Comparison of ENCODE assay signal across 8 cellular contexts in genomic region chr17:57995076-57995956, GRCh38. TPM values are rescaled to one million over a fixed set of nuclear protein-coding genes. Genes with fewer than 3 reads are reported as not detected.
A peak's percentile ranks its signal among the peaks of the same experiment; 100 is the strongest.
DNase-seq lines count a peak whose midpoint lies in the region; ATAC-seq and TF ChIP-seq lines count a peak whose summit lies in the region.

No MANE protein-coding gene starts in this region.

- peak; percentile 88 to 90 for ATAC-seq in right cardiac atrium
- ATAC-seq in HG02938 (IDR thresholded peaks at IDR 0.05; ENCODE audit: unreplicated experiment) = no peak

- H3K4me3 ChIP-seq in GM23248 = no peak overlapping the region
- no peak overlapping the region for H3K4me3 ChIP-seq in SU-DHL-6 (ENCODE audit: insufficient read depth, low read length, poor library complexity, severe bottlenecking)
- no peak overlapping the region for H3K4me3 ChIP-seq in right cardiac atrium (ENCODE audit: low read length)
- H3K4me3 ChIP-seq in sigmoid colon = no peak overlapping the region

- H3K79me2 ChIP-seq in GM23248 (ENCODE audit: insufficient read depth) (peaks cover 46% of the 10 kb centered on the region), SU-DHL-6 (ENCODE audit: insufficient read depth, low read length) (no peaks in the 10 kb centered on the region)

- H2AFZ ChIP-seq in GM23248 (no peak overlapping the region), SU-DHL-6 (ENCODE audit: low read depth, low read length, severe bottlenecking) (no peak overlapping the region)

- no peaks in the 10 kb centered on the region for H3K9me2 ChIP-seq in GM23248 (ENCODE audit: insufficient read depth)
- no peaks in the 10 kb centered on the region for H3K9me2 ChIP-seq in SU-DHL-6 (replicated peaks; ENCODE audit: insufficient read depth, low read length)

- H3K27ac ChIP-seq in GM23248 (peak overlapping the region; percentile 23; the same call in 1 of the 2 replicates), SU-DHL-6 (ENCODE audit: low read depth, low read length) (no peak overlapping the region), right cardiac atrium (ENCODE audit: low read length) (no peak overlapping the region), sigmoid colon (peak overlapping the region; percentile 70 to 80 (median 78))

- TF ChIP-seq CTCF in SU-DHL-6 (IDR thresholded peaks at IDR 0.05; ENCODE audit: insufficient read depth, low read length, poor library complexity, severe bottlenecking) = peak; percentile 46
- TF ChIP-seq CTCF in sigmoid colon (IDR thresholded peaks at IDR 0.05) = peak; percentile 67 to 89 (median 72)

- H3K36me3 ChIP-seq in GM23248 (ENCODE audit: low read depth) (peaks cover 31% of the 10 kb centered on the region), SU-DHL-6 (ENCODE audit: low read length) (peaks cover 30% of the 10 kb centered on the region), sigmoid colon (peaks cover 0 to 23% (median 3%) of the 10 kb centered on the region in 4 donors)

- no peak for TF ChIP-seq POLR2A in sigmoid colon (IDR thresholded peaks at IDR 0.05)

- H3K27me3 ChIP-seq in GM23248 (replicated peaks; ENCODE audit: insufficient read depth) = no peaks in the 10 kb centered on the region
- no peaks in the 10 kb centered on the region for H3K27me3 ChIP-seq in SU-DHL-6 (ENCODE audit: low read length)
- H3K27me3 ChIP-seq in right cardiac atrium (ENCODE audit: control insufficient read depth, insufficient read depth) = no peaks in the 10 kb centered on the region
- no peaks in the 10 kb centered on the region for H3K27me3 ChIP-seq in sigmoid colon

- 38 to 41% methylated on average over 4 of the region's 4 CpGs for WGBS in GM23248 (ENCODE audit: low coverage in 1 of 2, low lambda C conversion rate in 2 of 2, missing lambda C conversion rate in 2 of 2), 2 experiments
- 29% methylated on average over 4 of the region's 4 CpGs for WGBS in right cardiac atrium
- WGBS in sigmoid colon, 2 donors = 25 to 36% methylated on average over 4 of the region's 4 CpGs

- H4K20me1 ChIP-seq in GM23248 (ENCODE audit: insufficient read depth) (0 out of 2 replicates have a peak, but pooled peaks cover 3% of the 10 kb centered on the region), SU-DHL-6 (ENCODE audit: low read depth, low read length) (peaks cover 24% of the 10 kb centered on the region)

- intact Hi-C loops in right cardiac atrium (cut with DNase I) (loop anchor here in 2 of 4 donors (5.0 kb wide), 2 partner anchors 117 to 138 kb away; no protein-coding TSS in a partner anchor), sigmoid colon (cut with DNase I) (loop anchor here (1.0 to 10.0 kb wide), 2 partner anchors 137 to 331 kb away; no protein-coding TSS in a partner anchor)

- H3F3A ChIP-seq in GM23248 (ENCODE audit: insufficient read depth) = peaks cover 90% of the 10 kb centered on the region
- peaks cover 89% of the 10 kb centered on the region for H3F3A ChIP-seq in SU-DHL-6 (ENCODE audit: insufficient read depth)

- H3K9me3 ChIP-seq in GM23248 (ENCODE audit: low read depth) (no peaks in the 10 kb centered on the region), SU-DHL-6 (ENCODE audit: insufficient read depth, low read length) (no peaks in the 10 kb centered on the region), right cardiac atrium (ENCODE audit: control insufficient read depth, low read length) (no peaks in the 10 kb centered on the region), sigmoid colon (no peaks in the 10 kb centered on the region)

- H3K9ac ChIP-seq in GM23248 (peak overlapping the region; percentile 28; the same call in 1 of the 2 replicates), SU-DHL-6 (ENCODE audit: low read length) (no peak overlapping the region)

- DNase-seq in DMS 273 (lab: John Stamatoyannopoulos, UW; ENCODE audit: unreplicated experiment) = peak; percentile 90
- DNase-seq in GM23248 = peak; percentile 90
- peak; percentile 84 for DNase-seq in NCI-H1436 (lab: John Stamatoyannopoulos, UW)
- peak in 48 of 58 donors; percentile 4 to 85 (median 44) for DNase-seq in anterior cingulate cortex (lab: John Stamatoyannopoulos, UW)
- DNase-seq in right cardiac atrium = peak; percentile 53 to 77 (median 63)
- peak; percentile 91 for DNase-seq in sigmoid colon

- H3K4me2 ChIP-seq in GM23248 (ENCODE audit: unreplicated experiment) (no peak overlapping the region), SU-DHL-6 (ENCODE audit: low read depth, low read length, poor library complexity, severe bottlenecking) (no peak overlapping the region)

- H3K4me1 ChIP-seq in GM23248 (ENCODE audit: insufficient read depth) (peaks cover 11% of the 10 kb centered on the region; the same call in 1 of the 2 replicates), right cardiac atrium (ENCODE audit: control insufficient read depth, insufficient read depth, low read length) (peaks cover 6% of the 10 kb centered on the region), sigmoid colon (peaks cover 0 to 35% (median 27%) of the 10 kb centered on the region in 4 donors)

- TF ChIP-seq EP300 in sigmoid colon (IDR thresholded peaks at IDR 0.05) = no peak

- in situ Hi-C loops in GM23248 (cut with MboI) = loop anchor here (5.0 kb wide), 1 partner anchor 143 kb away; the partner anchor contains the start of gene MRPS23

RNA-seq across cellular contexts. Expression of gene VEZF1, which starts 7.3 kb away (rescaled TPM):
- total RNA-seq in GM23248 (2014; rRNA removed; shearing (Covaris generic)) = 45.5 and 51.9 TPM in 2 replicates
- 30.5 and 32.2 TPM in 2 replicates for polyA plus RNA-seq in GM23248 (2016; fragmentation: Nextera tagmentation; extraction: Ambion mirVana)
- total RNA-seq in right cardiac atrium = 10 to 100 TPM; 67.4 to 74.6 (median 68.5) TPM
- 20.0 TPM for polyA plus RNA-seq in right cardiac atrium
- 100 to 1,000 TPM in 3 of 4 donors, 10 to 100 TPM in 1; 99.8 to 120 (median 105) TPM for total RNA-seq in sigmoid colon
- polyA plus RNA-seq in sigmoid colon = 10 to 100 TPM; 17.8 to 24.8 (median 21.0) TPM

RNA-seq across cellular contexts. Expression of gene SRSF1, which starts 11.7 kb away (rescaled TPM):
- 204 and 228 TPM in 2 replicates for total RNA-seq in GM23248 (2014; rRNA removed; shearing (Covaris generic))
- polyA plus RNA-seq in GM23248 (2016; fragmentation: Nextera tagmentation; extraction: Ambion mirVana) (125 and 130 TPM in 2 replicates), right cardiac atrium (58.9 TPM), sigmoid colon (100 to 1,000 TPM in 1 of 3 donors, 10 to 100 TPM in 2; 90.6 to 125 (median 93.7) TPM)
- total RNA-seq in right cardiac atrium (100 to 1,000 TPM in 3 of 4 donors, 10 to 100 TPM in 1; 97.9 to 132 (median 126) TPM), sigmoid colon (100 to 1,000 TPM; 138 to 214 (median 151) TPM)

RNA-seq across cellular contexts. Expression of gene CUEDC1, which starts 40.1 kb away (rescaled TPM):
- total RNA-seq in GM23248 (2014; rRNA removed; shearing (Covaris generic)) = 11.1 and 18.8 TPM in 2 replicates
- polyA plus RNA-seq in GM23248 (2016; fragmentation: Nextera tagmentation; extraction: Ambion mirVana) (13.6 and 15.5 TPM in 2 replicates), right cardiac atrium (41.0 TPM), sigmoid colon (10 to 100 TPM in 2 of 3 donors, 1 to 10 TPM in 1; 3.0 to 20.0 (median 11.4) TPM)
- total RNA-seq in right cardiac atrium (10 to 100 TPM; 53.1 to 60.5 (median 55.1) TPM), sigmoid colon (10 to 100 TPM; 29.5 to 64.0 (median 33.7) TPM)

Comparison
In these comparisons a context has a peak if more than half of its experiments do, and no peak if none do; other contexts are left out.
1. H3K27ac ChIP-seq: peak in GM23248 (single experiment) and sigmoid colon (4 of 4); none in SU-DHL-6 (single experiment) and right cardiac atrium (single experiment).
2. Peak in every context shown above with its lines, with median percentiles within 50 percentile points of each other: DNase-seq.